Comparison of ENCODE assay signal across 1 cellular context in the genomic region with DNA sequence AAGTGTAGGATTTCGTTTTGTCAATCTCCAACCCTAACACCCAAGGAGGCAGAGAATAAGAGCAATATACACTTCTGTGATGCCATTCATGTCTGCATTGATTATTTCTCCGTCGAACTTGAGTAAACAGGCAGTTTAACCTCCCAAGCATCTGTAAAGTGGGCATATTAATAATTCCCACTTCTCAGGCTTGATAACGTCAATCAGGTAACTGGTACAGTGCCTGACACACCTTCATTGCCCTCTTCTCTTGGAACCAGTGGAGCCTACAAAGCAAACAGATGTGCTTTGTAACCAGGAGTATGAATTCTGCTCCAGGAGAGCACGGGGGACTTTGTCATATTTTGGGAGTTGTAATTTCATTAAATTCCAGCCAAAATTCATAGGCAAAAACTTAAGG.
TF ChIP-seq lines count a peak whose summit lies in the region.

No MANE protein-coding gene starts in this region.

TF ChIP-seq in GM23338, 12 proteins besides CTCF, POLR2A, EP300 and RAD21:
- TF ChIP-seq, protein P1, sequence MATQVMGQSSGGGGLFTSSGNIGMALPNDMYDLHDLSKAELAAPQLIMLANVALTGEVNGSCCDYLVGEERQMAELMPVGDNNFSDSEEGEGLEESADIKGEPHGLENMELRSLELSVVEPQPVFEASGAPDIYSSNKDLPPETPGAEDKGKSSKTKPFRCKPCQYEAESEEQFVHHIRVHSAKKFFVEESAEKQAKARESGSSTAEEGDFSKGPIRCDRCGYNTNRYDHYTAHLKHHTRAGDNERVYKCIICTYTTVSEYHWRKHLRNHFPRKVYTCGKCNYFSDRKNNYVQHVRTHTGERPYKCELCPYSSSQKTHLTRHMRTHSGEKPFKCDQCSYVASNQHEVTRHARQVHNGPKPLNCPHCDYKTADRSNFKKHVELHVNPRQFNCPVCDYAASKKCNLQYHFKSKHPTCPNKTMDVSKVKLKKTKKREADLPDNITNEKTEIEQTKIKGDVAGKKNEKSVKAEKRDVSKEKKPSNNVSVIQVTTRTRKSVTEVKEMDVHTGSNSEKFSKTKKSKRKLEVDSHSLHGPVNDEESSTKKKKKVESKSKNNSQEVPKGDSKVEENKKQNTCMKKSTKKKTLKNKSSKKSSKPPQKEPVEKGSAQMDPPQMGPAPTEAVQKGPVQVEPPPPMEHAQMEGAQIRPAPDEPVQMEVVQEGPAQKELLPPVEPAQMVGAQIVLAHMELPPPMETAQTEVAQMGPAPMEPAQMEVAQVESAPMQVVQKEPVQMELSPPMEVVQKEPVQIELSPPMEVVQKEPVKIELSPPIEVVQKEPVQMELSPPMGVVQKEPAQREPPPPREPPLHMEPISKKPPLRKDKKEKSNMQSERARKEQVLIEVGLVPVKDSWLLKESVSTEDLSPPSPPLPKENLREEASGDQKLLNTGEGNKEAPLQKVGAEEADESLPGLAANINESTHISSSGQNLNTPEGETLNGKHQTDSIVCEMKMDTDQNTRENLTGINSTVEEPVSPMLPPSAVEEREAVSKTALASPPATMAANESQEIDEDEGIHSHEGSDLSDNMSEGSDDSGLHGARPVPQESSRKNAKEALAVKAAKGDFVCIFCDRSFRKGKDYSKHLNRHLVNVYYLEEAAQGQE (IDR thresholded peaks at IDR 0.05; ENCODE audit: unreplicated experiment) = no peak
- TF ChIP-seq ZNF114 (CRISPR knock-in tag; IDR thresholded peaks at IDR 0.05) = no peak
- TF ChIP-seq STAT1 (IDR thresholded peaks at IDR 0.05; ENCODE audit: unreplicated experiment) = no peak
- no peak for TF ChIP-seq JUNB (IDR thresholded peaks at IDR 0.05; ENCODE audit: unreplicated experiment)
- TF ChIP-seq POLR2AphosphoS5 (IDR thresholded peaks at IDR 0.05; ENCODE audit: low read depth) = no peak
- no peak for TF ChIP-seq ZNF331 (CRISPR knock-in tag; IDR thresholded peaks at IDR 0.05; ENCODE audit: low read depth)
- no peak for TF ChIP-seq CREB1 (CRISPR knock-in tag; IDR thresholded peaks at IDR 0.05; ENCODE audit: low read depth)
- TF ChIP-seq EZH2 (IDR thresholded peaks at IDR 0.05; ENCODE audit: low read depth, unreplicated experiment) = no peak
- TF ChIP-seq, protein P2, sequence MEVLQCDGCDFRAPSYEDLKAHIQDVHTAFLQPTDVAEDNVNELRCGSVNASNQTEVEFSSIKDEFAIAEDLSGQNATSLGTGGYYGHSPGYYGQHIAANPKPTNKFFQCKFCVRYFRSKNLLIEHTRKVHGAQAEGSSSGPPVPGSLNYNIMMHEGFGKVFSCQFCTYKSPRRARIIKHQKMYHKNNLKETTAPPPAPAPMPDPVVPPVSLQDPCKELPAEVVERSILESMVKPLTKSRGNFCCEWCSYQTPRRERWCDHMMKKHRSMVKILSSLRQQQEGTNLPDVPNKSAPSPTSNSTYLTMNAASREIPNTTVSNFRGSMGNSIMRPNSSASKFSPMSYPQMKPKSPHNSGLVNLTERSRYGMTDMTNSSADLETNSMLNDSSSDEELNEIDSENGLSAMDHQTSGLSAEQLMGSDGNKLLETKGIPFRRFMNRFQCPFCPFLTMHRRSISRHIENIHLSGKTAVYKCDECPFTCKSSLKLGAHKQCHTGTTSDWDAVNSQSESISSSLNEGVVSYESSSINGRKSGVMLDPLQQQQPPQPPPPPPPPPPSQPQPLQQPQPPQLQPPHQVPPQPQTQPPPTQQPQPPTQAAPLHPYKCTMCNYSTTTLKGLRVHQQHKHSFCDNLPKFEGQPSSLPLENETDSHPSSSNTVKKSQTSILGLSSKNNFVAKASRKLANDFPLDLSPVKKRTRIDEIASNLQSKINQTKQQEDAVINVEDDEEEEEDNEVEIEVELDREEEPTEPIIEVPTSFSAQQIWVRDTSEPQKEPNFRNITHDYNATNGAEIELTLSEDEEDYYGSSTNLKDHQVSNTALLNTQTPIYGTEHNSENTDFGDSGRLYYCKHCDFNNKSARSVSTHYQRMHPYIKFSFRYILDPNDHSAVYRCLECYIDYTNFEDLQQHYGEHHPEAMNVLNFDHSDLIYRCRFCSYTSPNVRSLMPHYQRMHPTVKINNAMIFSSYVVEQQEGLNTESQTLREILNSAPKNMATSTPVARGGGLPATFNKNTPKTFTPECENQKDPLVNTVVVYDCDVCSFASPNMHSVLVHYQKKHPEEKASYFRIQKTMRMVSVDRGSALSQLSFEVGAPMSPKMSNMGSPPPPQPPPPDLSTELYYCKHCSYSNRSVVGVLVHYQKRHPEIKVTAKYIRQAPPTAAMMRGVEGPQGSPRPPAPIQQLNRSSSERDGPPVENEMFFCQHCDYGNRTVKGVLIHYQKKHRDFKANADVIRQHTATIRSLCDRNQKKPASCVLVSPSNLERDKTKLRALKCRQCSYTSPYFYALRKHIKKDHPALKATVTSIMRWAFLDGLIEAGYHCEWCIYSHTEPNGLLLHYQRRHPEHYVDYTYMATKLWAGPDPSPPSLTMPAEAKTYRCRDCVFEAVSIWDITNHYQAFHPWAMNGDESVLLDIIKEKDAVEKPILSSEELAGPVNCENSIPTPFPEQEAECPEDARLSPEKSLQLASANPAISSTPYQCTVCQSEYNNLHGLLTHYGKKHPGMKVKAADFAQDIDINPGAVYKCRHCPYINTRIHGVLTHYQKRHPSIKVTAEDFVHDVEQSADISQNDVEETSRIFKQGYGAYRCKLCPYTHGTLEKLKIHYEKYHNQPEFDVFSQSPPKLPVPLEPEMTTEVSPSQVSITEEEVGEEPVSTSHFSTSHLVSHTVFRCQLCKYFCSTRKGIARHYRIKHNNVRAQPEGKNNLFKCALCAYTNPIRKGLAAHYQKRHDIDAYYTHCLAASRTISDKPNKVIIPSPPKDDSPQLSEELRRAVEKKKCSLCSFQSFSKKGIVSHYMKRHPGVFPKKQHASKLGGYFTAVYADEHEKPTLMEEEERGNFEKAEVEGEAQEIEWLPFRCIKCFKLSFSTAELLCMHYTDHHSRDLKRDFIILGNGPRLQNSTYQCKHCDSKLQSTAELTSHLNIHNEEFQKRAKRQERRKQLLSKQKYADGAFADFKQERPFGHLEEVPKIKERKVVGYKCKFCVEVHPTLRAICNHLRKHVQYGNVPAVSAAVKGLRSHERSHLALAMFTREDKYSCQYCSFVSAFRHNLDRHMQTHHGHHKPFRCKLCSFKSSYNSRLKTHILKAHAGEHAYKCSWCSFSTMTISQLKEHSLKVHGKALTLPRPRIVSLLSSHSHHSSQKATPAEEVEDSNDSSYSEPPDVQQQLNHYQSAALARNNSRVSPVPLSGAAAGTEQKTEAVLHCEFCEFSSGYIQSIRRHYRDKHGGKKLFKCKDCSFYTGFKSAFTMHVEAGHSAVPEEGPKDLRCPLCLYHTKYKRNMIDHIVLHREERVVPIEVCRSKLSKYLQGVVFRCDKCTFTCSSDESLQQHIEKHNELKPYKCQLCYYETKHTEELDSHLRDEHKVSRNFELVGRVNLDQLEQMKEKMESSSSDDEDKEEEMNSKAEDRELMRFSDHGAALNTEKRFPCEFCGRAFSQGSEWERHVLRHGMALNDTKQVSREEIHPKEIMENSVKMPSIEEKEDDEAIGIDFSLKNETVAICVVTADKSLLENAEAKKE (CRISPR knock-in tag; IDR thresholded peaks at IDR 0.05) = no peak
- TF ChIP-seq NANOG (IDR thresholded peaks at IDR 0.05; ENCODE audit: borderline replicate concordance) = no peak
- TF ChIP-seq, protein P3, sequence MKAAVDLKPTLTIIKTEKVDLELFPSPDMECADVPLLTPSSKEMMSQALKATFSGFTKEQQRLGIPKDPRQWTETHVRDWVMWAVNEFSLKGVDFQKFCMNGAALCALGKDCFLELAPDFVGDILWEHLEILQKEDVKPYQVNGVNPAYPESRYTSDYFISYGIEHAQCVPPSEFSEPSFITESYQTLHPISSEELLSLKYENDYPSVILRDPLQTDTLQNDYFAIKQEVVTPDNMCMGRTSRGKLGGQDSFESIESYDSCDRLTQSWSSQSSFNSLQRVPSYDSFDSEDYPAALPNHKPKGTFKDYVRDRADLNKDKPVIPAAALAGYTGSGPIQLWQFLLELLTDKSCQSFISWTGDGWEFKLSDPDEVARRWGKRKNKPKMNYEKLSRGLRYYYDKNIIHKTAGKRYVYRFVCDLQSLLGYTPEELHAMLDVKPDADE (IDR thresholded peaks at IDR 0.05) = no peak
- TF ChIP-seq EZH2phosphoT487 (IDR thresholded peaks at IDR 0.05; ENCODE audit: unreplicated experiment) = no peak
